Comparison of ENCODE assay signal across 32 cellular contexts in the genomic region with DNA sequence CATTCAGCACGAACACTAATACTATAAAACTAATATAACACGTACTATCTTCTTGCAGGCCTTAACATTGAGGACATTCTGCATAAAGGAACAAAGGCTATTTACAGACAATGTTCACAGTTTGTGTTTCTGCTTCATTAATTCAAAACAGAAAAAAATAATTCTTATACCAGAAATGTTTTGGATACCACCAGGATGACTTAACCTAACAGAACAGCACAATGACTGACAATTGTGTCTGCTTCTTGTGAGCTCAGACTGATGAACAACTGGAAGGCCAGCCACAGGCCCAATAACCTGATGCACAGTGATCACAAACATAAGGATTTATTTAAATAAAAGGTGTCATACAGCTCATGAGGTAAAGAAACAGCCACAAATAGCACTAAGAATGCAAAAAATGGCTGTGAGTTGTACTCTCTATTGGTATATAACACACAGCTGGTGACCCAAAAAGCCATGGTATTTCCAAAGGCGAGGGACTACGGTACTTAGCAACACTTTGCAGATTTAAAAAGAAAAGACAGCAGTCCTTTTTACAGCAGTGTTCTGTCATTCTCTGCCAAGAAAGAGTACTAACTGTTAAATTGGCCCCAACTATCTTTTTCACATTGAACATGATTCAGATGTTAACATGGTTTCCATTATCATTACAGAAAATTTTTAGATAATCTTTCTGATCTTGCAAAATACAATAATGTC. TPM values are rescaled to one million over a fixed set of nuclear protein-coding genes. Genes with fewer than 3 reads are reported as not detected.
A peak's percentile ranks its signal among the peaks of the same experiment; 100 is the strongest.
DNase-seq lines count a peak whose midpoint lies in the region; ATAC-seq lines count a peak whose summit lies in the region.
"Had no signal": no experiment of that assay in that cellular context is flagged by ENCODE, and none has a peak within 500 bp of the region (broad histone marks: within the 10 kb centered on the region; RNA-seq: fewer than 3 reads in every experiment).

No MANE protein-coding gene starts in this region.

- H3K9ac ChIP-seq in mesenchymal stem cell (ENCODE audit: low read length): no peak overlapping the region
- H3K9ac ChIP-seq: parathyroid adenoma had no signal

- H3K14ac ChIP-seq in mesenchymal stem cell (ENCODE audit: low read length in 2 of 2): no peak overlapping the region

- H3K18ac ChIP-seq in mesenchymal stem cell (ENCODE audit: low read depth in 1 of 2, low read length in 2 of 2): no peak overlapping the region

- no peaks in the 10 kb centered on the region for H3K4me1 Mint-ChIP-seq in activated CD4-positive, alpha-beta memory T cell treated with anti-CD3 and anti-CD28 coated beads for 36 hours (ENCODE audit: low read depth)
- H3K4me1 Mint-ChIP-seq: activated naive CD8-positive, alpha-beta T cell treated with anti-CD3 and anti-CD28 coated beads, Interleukin-2, amount 10 ng/mL, durations not matched to agents 7 days and 5 days; B cell; CD8-positive, alpha-beta memory T cell; stimulated activated naive CD8-positive, alpha-beta T cell treated with anti-CD3 and anti-CD28 coated beads, Interleukin-15, amount 100 ng/mL, for 72 hours; WTC11 had no signal

- no peak overlapping the region for H2BK15ac ChIP-seq in mesenchymal stem cell (ENCODE audit: low read depth, poor library complexity, severe bottlenecking)

- H3K4me1 ChIP-seq in mesenchymal stem cell (ENCODE audit: control insufficient read depth, insufficient read depth, low read depth, low read length): peaks cover 5% of the 10 kb centered on the region
- H3K4me1 ChIP-seq: parathyroid adenoma, tibial nerve had no signal

- 94% methylated on average over 4 of the region's 4 CpGs for WGBS in mesenchymal stem cell

- peak overlapping the region; percentile 57 for H3K27ac ChIP-seq in mesenchymal stem cell (ENCODE audit: low read length, poor library complexity, severe bottlenecking)
- H3K27ac ChIP-seq: 22Rv1, parathyroid adenoma, tibial nerve had no signal

- CTCF ChIA-PET in activated CD4-positive, alpha-beta memory T cell treated with anti-CD3 and anti-CD28 coated beads for 36 hours (lab: Charles Lee): interaction anchor here (1.3 kb wide), 1 partner anchor 188 kb away, joined by 3 read pairs; no protein-coding TSS in a partner anchor

- no peaks in the 10 kb centered on the region for H3K36me3 Mint-ChIP-seq in activated CD4-positive, alpha-beta memory T cell treated with anti-CD3 and anti-CD28 coated beads for 36 hours
- H3K36me3 Mint-ChIP-seq: activated naive CD8-positive, alpha-beta T cell treated with anti-CD3 and anti-CD28 coated beads, Interleukin-2, amount 10 ng/mL, durations not matched to agents 7 days and 5 days; CD8-positive, alpha-beta memory T cell had no signal

- H2BK5ac ChIP-seq in mesenchymal stem cell (ENCODE audit: low read depth, low read length, poor library complexity, severe bottlenecking): no peak overlapping the region

- H3K4me3 ChIP-seq in mesenchymal stem cell (ENCODE audit: insufficient read depth in 1 of 2, low read depth in 1 of 2, low read length in 2 of 2): no peak overlapping the region
- no peak overlapping the region for H3K4me3 ChIP-seq in MG63
- H3K4me3 ChIP-seq: tibial nerve had no signal

- H3K27me3 Mint-ChIP-seq in activated CD4-positive, alpha-beta memory T cell treated with anti-CD3 and anti-CD28 coated beads for 36 hours: peaks cover 5% of the 10 kb centered on the region

- no peaks in the 10 kb centered on the region for H3K27me3 ChIP-seq in mesenchymal stem cell (ENCODE audit: control insufficient read depth in 1 of 2, insufficient read depth in 1 of 2, low read length in 2 of 2)
- H3K27me3 ChIP-seq in MG63: no peaks in the 10 kb centered on the region
- H3K27me3 ChIP-seq: foreskin keratinocyte, tibial nerve had no signal

- H3K36me3 ChIP-seq in mesenchymal stem cell (ENCODE audit: control insufficient read depth in 1 of 2, insufficient read depth in 2 of 2, low read depth in 1 of 2, low read length in 2 of 2) (no peaks in the 10 kb centered on the region), MG63 (peaks cover 15% of the 10 kb centered on the region)
- H3K36me3 ChIP-seq: tibial nerve had no signal

- no peak overlapping the region for H3K4ac ChIP-seq in mesenchymal stem cell (ENCODE audit: low read depth in 1 of 2, low read length in 2 of 2)

- no peak overlapping the region for H2AFZ ChIP-seq in mesenchymal stem cell (ENCODE audit: low read depth, low read length)
- H2AFZ ChIP-seq: parathyroid adenoma had no signal

- no peak overlapping the region for H2BK120ac ChIP-seq in mesenchymal stem cell (ENCODE audit: low read depth, low read length)

- no peak overlapping the region for H3K23ac ChIP-seq in mesenchymal stem cell (ENCODE audit: low read length in 2 of 2)

- ATAC-seq in left ventricle myocardium superior: peak; percentile 29
- ATAC-seq: foreskin keratinocyte; right cardiac atrium; Right ventricle myocardium inferior; stimulated activated naive CD8-positive, alpha-beta T cell treated with anti-CD3 and anti-CD28 coated beads, Interleukin-15, amount 100 ng/mL, for 72 hours; WTC11 had no signal

- peaks cover 6% of the 10 kb centered on the region for H3K79me1 ChIP-seq in mesenchymal stem cell (replicated peaks; ENCODE audit: low read length, poor library complexity, severe bottlenecking)

- no peak overlapping the region for H3K27ac Mint-ChIP-seq in activated CD4-positive, alpha-beta memory T cell treated with anti-CD3 and anti-CD28 coated beads for 36 hours
- H3K27ac Mint-ChIP-seq: activated naive CD8-positive, alpha-beta T cell treated with anti-CD3 and anti-CD28 coated beads, Interleukin-2, amount 10 ng/mL, durations not matched to agents 7 days and 5 days; B cell; CD8-positive, alpha-beta memory T cell; nephron progenitor cell; stimulated activated naive CD8-positive, alpha-beta T cell treated with anti-CD3 and anti-CD28 coated beads, Interleukin-15, amount 100 ng/mL, for 72 hours; WTC11 had no signal

- intact Hi-C loops in left ventricle myocardium superior (cut with micrococcal nuclease): loop anchor here (10.0 kb wide), 1 partner anchor 198 kb away; no protein-coding TSS in a partner anchor
- intact Hi-C loops in cardiac septum (cut with DNase I): no loop called here
- intact Hi-C loops in activated CD4-positive, alpha-beta memory T cell treated with anti-CD3 and anti-CD28 coated beads for 36 hours (cut with micrococcal nuclease): no loop called here

- no peak overlapping the region for H3K4me3 Mint-ChIP-seq in activated CD4-positive, alpha-beta memory T cell treated with anti-CD3 and anti-CD28 coated beads for 36 hours
- H3K4me3 Mint-ChIP-seq: activated naive CD8-positive, alpha-beta T cell treated with anti-CD3 and anti-CD28 coated beads, Interleukin-2, amount 10 ng/mL, durations not matched to agents 7 days and 5 days; B cell; CD8-positive, alpha-beta memory T cell; nephron progenitor cell; stimulated activated naive CD8-positive, alpha-beta T cell treated with anti-CD3 and anti-CD28 coated beads, Interleukin-15, amount 100 ng/mL, for 72 hours; WTC11 had no signal

- peaks cover 7% of the 10 kb centered on the region for H3K9me3 Mint-ChIP-seq in activated CD4-positive, alpha-beta memory T cell treated with anti-CD3 and anti-CD28 coated beads for 36 hours
- H3K9me3 Mint-ChIP-seq: activated naive CD8-positive, alpha-beta T cell treated with anti-CD3 and anti-CD28 coated beads, Interleukin-2, amount 10 ng/mL, durations not matched to agents 7 days and 5 days; stimulated activated naive CD8-positive, alpha-beta T cell treated with anti-CD3 and anti-CD28 coated beads, Interleukin-15, amount 100 ng/mL, for 72 hours had no signal

- POLR2A ChIA-PET in activated CD4-positive, alpha-beta memory T cell treated with anti-CD3 and anti-CD28 coated beads for 36 hours (lab: Charles Lee): interaction anchor here (0.6 kb wide), 1 partner anchor 281 kb away, joined by 3 read pairs; no protein-coding TSS in a partner anchor

- H2AK5ac ChIP-seq in mesenchymal stem cell (ENCODE audit: low read length, severe bottlenecking): no peak overlapping the region

- H2BK12ac ChIP-seq in mesenchymal stem cell (ENCODE audit: low read length in 2 of 2): no peak overlapping the region

- H4K91ac ChIP-seq in mesenchymal stem cell (ENCODE audit: low read length): no peak overlapping the region

- no peak overlapping the region for H4K8ac ChIP-seq in mesenchymal stem cell (ENCODE audit: low read length)

- DNase-seq in left ventricle myocardium superior (no peak), cardiac septum (ENCODE audit: low spot score) (no peak), astrocyte of the hippocampus (ENCODE audit: low read depth, low spot score) (peak; percentile 38), mesenchymal stem cell (peak; percentile 24), MG63 (no peak), dedifferentiated amniotic fluid mesenchymal stem cell (ENCODE audit: extremely low spot score) (no peak)
- no peak for DNase-seq in stimulated activated CD4-positive, alpha-beta T cell treated with anti-CD3 and anti-CD28 coated beads, Interleukin-4, amount 100 ng/mL, for 1 hour
- no peak for DNase-seq in activated CD4-positive, alpha-beta memory T cell treated with anti-CD3 and anti-CD28 coated beads for 36 hours
- DNase-seq: activated CD8-positive, alpha-beta memory T cell treated with anti-CD3 and anti-CD28 coated beads, Interleukin-2, amount 50 U/mL, for 48 hours; activated effector memory CD4-positive, alpha-beta T cell treated with Interleukin-2 at 50 U/mL for 16 hours; activated naive CD8-positive, alpha-beta T cell treated with anti-CD3 and anti-CD28 coated beads, Interleukin-2, amount 10 ng/mL, durations not matched to agents 7 days and 5 days; CD8-positive, alpha-beta memory T cell; DMS153; effector CD4-positive, alpha-beta T cell; foreskin keratinocyte; GF-D8; Kasumi-1; NCI-H1105 treated with DMSO at 0.1 percent for 48 hours; NCI-H2029 treated with DMSO at 0.1 percent for 48 hours; NCI-H226; NCI-H748 treated with DMSO at 0.1 percent for 48 hours; nephron progenitor cell; right cardiac atrium; stimulated activated naive CD8-positive, alpha-beta T cell treated with anti-CD3 and anti-CD28 coated beads, Interleukin-15, amount 100 ng/mL, for 72 hours; SW 1271; T1000 had no signal

- H3K9me3 ChIP-seq in mesenchymal stem cell (ENCODE audit: control insufficient read depth, low read length) (no peaks in the 10 kb centered on the region), MG63 (no peaks in the 10 kb centered on the region; the same call in 1 of the 2 replicates)

- H3K4me2 ChIP-seq in mesenchymal stem cell (ENCODE audit: low read length, poor library complexity, severe bottlenecking): no peak overlapping the region

RNA-seq across cellular contexts. Expression of gene DDAH1, which starts 32.1 kb away (rescaled TPM):
- total RNA-seq in left ventricle myocardium superior (4.1 TPM), cardiac septum (58.1 TPM)
- polyA plus RNA-seq in mesenchymal stem cell (2013, experiment 1 of 2): 48.3 TPM
- polyA plus RNA-seq in mesenchymal stem cell (2013, experiment 2 of 2): 48.6 TPM
- 18.2 and 20.8 TPM in 2 replicates for total RNA-seq in MG63 (2014; rRNA removed; shearing (Covaris generic); ENCODE audit: low replicate concordance)
- total RNA-seq in activated CD4-positive, alpha-beta memory T cell treated with anti-CD3 and anti-CD28 coated beads for 36 hours: not detected
- total RNA-seq: activated naive CD8-positive, alpha-beta T cell treated with anti-CD3 and anti-CD28 coated beads, Interleukin-2, amount 10 ng/mL, durations not matched to agents 7 days and 5 days; B cell; CD8-positive, alpha-beta memory T cell had no signal
- polyA plus RNA-seq: CD8-positive, alpha-beta memory T cell had no signal

Comparison
In these comparisons a context has a peak if more than half of its experiments do, and no peak if none do; other contexts are left out.
1. DNase-seq: peak in astrocyte of the hippocampus (single experiment) and mesenchymal stem cell (single experiment); none in left ventricle myocardium superior (single experiment), cardiac septum (single experiment), stimulated activated CD4-positive, alpha-beta T cell treated with anti-CD3 and anti-CD28 coated beads, Interleukin-4, amount 100 ng/mL, for 1 hour (single experiment), MG63 (single experiment), activated CD4-positive, alpha-beta memory T cell treated with anti-CD3 and anti-CD28 coated beads for 36 hours (single experiment) and dedifferentiated amniotic fluid mesenchymal stem cell (single experiment).